Comparison of ENCODE assay signal across 20 cellular contexts in the genomic region with DNA sequence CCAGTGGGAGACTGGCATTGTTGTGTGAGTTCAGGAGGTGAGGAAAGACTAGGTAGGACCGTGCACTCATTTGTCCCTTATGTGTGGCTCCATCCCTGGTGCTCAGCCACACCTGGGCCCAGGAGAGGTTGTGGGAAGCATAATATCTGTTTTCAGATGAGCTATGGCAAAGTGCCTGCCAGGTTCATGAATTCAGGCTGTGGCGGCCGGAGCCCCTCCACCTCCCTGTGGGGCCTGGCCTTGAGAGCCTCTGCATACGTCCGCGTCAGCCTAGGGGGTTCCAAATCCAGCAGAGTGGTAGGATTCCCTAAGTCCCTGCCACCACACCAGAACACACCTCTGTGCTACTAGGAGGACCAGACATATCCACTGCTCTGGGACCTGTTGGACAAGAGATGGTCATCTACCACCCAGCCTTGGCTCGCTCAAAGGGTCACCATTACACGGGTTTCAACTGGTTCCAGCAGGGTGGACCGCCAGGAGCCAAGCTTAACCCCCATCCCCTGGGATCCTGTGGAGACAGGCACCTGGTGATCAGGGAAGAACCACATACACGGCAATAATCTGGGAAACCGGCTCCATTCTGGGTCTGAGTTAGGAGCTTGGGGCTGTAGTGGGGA. TPM values are rescaled to one million over a fixed set of nuclear protein-coding genes. Genes with fewer than 3 reads are reported as not detected.
DNase-seq lines count a peak whose midpoint lies in the region; ATAC-seq and TF ChIP-seq lines count a peak whose summit lies in the region.
"Had no signal": no experiment of that assay in that cellular context is flagged by ENCODE, and none has a peak within 500 bp of the region (broad histone marks: within the 10 kb centered on the region; RNA-seq: fewer than 3 reads in every experiment).

No MANE protein-coding gene starts in this region.

- H3K27ac ChIP-seq in PC-3 (ENCODE audit: low read length), result no peak overlapping the region
- H3K27ac ChIP-seq in hepatocyte, result no peak overlapping the region
- H3K27ac ChIP-seq in trophoblast cell (ENCODE audit: low read depth, low read length), result no peak overlapping the region
- H3K27ac ChIP-seq: stomach, uterus had no signal

- H4K12ac ChIP-seq in trophoblast cell (ENCODE audit: low read depth, low read length), result no peak overlapping the region

- no peak overlapping the region for H3K14ac ChIP-seq in trophoblast cell (ENCODE audit: low read length)

- H2BK5ac ChIP-seq in trophoblast cell (ENCODE audit: low read depth, low read length, poor library complexity), result no peak overlapping the region

- no peaks in the 10 kb centered on the region for H3K27me3 ChIP-seq in PC-3 (ENCODE audit: low read length)
- H3K27me3 ChIP-seq in hepatocyte, result no peaks in the 10 kb centered on the region
- peaks cover 12% of the 10 kb centered on the region for H3K27me3 ChIP-seq in trophoblast cell (ENCODE audit: insufficient read depth, low read length)
- H3K27me3 ChIP-seq: uterus had no signal

- H4K20me1 ChIP-seq in PC-3 (ENCODE audit: low read length) (no peaks in the 10 kb centered on the region), hepatocyte (ENCODE audit: insufficient read depth, poor library complexity, severe bottlenecking) (no peaks in the 10 kb centered on the region)

- H2AFZ ChIP-seq in PC-3 (ENCODE audit: low read length), result no peak overlapping the region
- H2AFZ ChIP-seq in hepatocyte, result no peak overlapping the region
- no peak overlapping the region for H2AFZ ChIP-seq in trophoblast cell (ENCODE audit: insufficient read depth, low read length, poor library complexity)

- no peaks in the 10 kb centered on the region for H3K27me3 Mint-ChIP-seq in activated CD4-positive, alpha-beta T cell treated with anti-CD3 and anti-CD28 coated beads, Interleukin-2, amount 10 ng/mL, durations not matched to agents 24 days and 14 days
- H3K27me3 Mint-ChIP-seq in osteocyte (ENCODE audit: unreplicated experiment), result no peaks in the 10 kb centered on the region

- peaks cover 25% of the 10 kb centered on the region for H3K4me1 Mint-ChIP-seq in activated CD4-positive, alpha-beta T cell treated with anti-CD3 and anti-CD28 coated beads, Interleukin-2, amount 10 ng/mL, durations not matched to agents 24 days and 14 days
- H3K4me1 Mint-ChIP-seq in osteocyte (ENCODE audit: unreplicated experiment), result peaks cover 10% of the 10 kb centered on the region

- BruUV-seq in PC-3 (replicated peaks; lab: Mats Ljungman, UMichigan), result TSS peak; percentile 26

- H3K4me3 ChIP-seq in PC-3 (ENCODE audit: low read length) (no peak overlapping the region), hepatocyte (no peak overlapping the region), trophoblast cell (ENCODE audit: low read depth, low read length) (no peak overlapping the region)
- H3K4me3 ChIP-seq: heart left ventricle, lung, uterus had no signal

- POLR2A ChIA-PET in PC-3 (lab: Charles Lee; ENCODE audit: unreplicated experiment), result no interaction called here

- H3K4ac ChIP-seq in trophoblast cell (ENCODE audit: low read depth, low read length), result no peak overlapping the region

- peaks cover 6% of the 10 kb centered on the region for H3K79me1 ChIP-seq in trophoblast cell (ENCODE audit: low read length)

- H2BK120ac ChIP-seq in trophoblast cell (ENCODE audit: insufficient read depth, low read length, poor library complexity), result no peak overlapping the region

- H3K79me2 ChIP-seq in PC-3 (ENCODE audit: low read length), result no peaks in the 10 kb centered on the region
- peaks cover 4% of the 10 kb centered on the region for H3K79me2 ChIP-seq in hepatocyte
- no peaks in the 10 kb centered on the region for H3K79me2 ChIP-seq in trophoblast cell (ENCODE audit: control insufficient read depth, insufficient read depth, low read length, poor library complexity)

- no peaks in the 10 kb centered on the region for H3F3A ChIP-seq in PC-3 (ENCODE audit: low read length, unreplicated experiment)

- WGBS in hepatocyte (ENCODE audit: low lambda C conversion rate, missing lambda C conversion rate), result 94% methylated on average over 11 of the region's 11 CpGs
- no CpG with 5 or more reads among the region's 11 CpGs for WGBS in trophoblast cell (ENCODE audit: extremely low coverage, insufficient coverage, insufficient read length)

- peak overlapping the region; percentile 57 for H3K4me3 Mint-ChIP-seq in activated CD4-positive, alpha-beta T cell treated with anti-CD3 and anti-CD28 coated beads, Interleukin-2, amount 10 ng/mL, durations not matched to agents 24 days and 14 days
- peak overlapping the region; percentile 63 for H3K4me3 Mint-ChIP-seq in osteocyte (ENCODE audit: unreplicated experiment)

- no peak overlapping the region for H4K8ac ChIP-seq in trophoblast cell (ENCODE audit: low read depth, low read length)

- H3K9ac ChIP-seq in PC-3 (ENCODE audit: low read length), result no peak overlapping the region
- H3K9ac ChIP-seq in trophoblast cell (ENCODE audit: low read length), result no peak overlapping the region

- ATAC-seq in PC-3, result no peak
- no peak for ATAC-seq in GM21723 (IDR thresholded peaks at IDR 0.05; ENCODE audit: unreplicated experiment)
- ATAC-seq: HCT116, heart left ventricle had no signal

- H3K36me3 ChIP-seq in PC-3 (ENCODE audit: low read depth, low read length) (no peaks in the 10 kb centered on the region; the same call in 1 of the 2 replicates), hepatocyte (replicated peaks; ENCODE audit: insufficient read depth, low read depth) (no peaks in the 10 kb centered on the region), trophoblast cell (ENCODE audit: control insufficient read depth in 1 of 2, insufficient read depth in 2 of 2, low read length in 2 of 2) (peaks cover 43 to 48% of the 10 kb centered on the region in 2 experiments)
- H3K36me3 ChIP-seq: uterus had no signal

- H4K91ac ChIP-seq in trophoblast cell (ENCODE audit: low read depth, low read length), result no peak overlapping the region

- no peak overlapping the region for H3K18ac ChIP-seq in trophoblast cell (ENCODE audit: low read length)

- no peak for DNase-seq in activated CD4-positive, alpha-beta T cell treated with anti-CD3 and anti-CD28 coated beads, Interleukin-2, amount 10 ng/mL, durations not matched to agents 24 days and 14 days
- DNase-seq in activated CD4-positive, alpha-beta T cell treated with anti-CD3 and anti-CD28 coated beads, Interleukin-2, amount 50 U/mL, for 1 hour, result no peak
- no peak for DNase-seq in PC-3
- DNase-seq in hepatocyte (ENCODE audit: low spot score), result no peak
- DNase-seq in osteocyte (ENCODE audit: extremely low spot score, unreplicated experiment), result no peak
- DNase-seq in cerebellar nuclear complex (lab: John Stamatoyannopoulos, UW), result no peak
- no peak for DNase-seq in trophoblast cell
- DNase-seq: activated CD4-positive, CD25-positive, alpha-beta regulatory T cell; activated CD8-positive, alpha-beta memory T cell treated with anti-CD3 and anti-CD28 coated beads, Interleukin-2, amount 50 U/mL, for 48 hours; C1 segment of cervical spinal cord; DMS79; effector CD8-positive, alpha-beta T cell; heart left ventricle; NCI-H187; NCI-H446 treated with DMSO at 0.1 percent for 48 hours; stomach; uterus had no signal

- no peaks in the 10 kb centered on the region for H3K9me3 Mint-ChIP-seq in activated CD4-positive, alpha-beta T cell treated with anti-CD3 and anti-CD28 coated beads, Interleukin-2, amount 10 ng/mL, durations not matched to agents 24 days and 14 days
- no peaks in the 10 kb centered on the region for H3K9me3 Mint-ChIP-seq in osteocyte (ENCODE audit: unreplicated experiment)

- H2AK5ac ChIP-seq in trophoblast cell (ENCODE audit: low read length), result no peak overlapping the region

- intact Hi-C loops in activated CD4-positive, alpha-beta T cell treated with anti-CD3 and anti-CD28 coated beads, Interleukin-2, amount 10 ng/mL, durations not matched to agents 24 days and 14 days (cut with micrococcal nuclease), result no loop called here
- intact Hi-C loops in PC-3 (cut with micrococcal nuclease), result no loop called here

- H3K4me2 ChIP-seq in PC-3 (ENCODE audit: low read length) (no peak overlapping the region), hepatocyte (peak overlapping the region; percentile 92), trophoblast cell (ENCODE audit: low read length) (no peak overlapping the region)

- H3K4me1 ChIP-seq in PC-3 (ENCODE audit: insufficient read depth, low read length) (no peaks in the 10 kb centered on the region), hepatocyte (ENCODE audit: insufficient read depth) (peaks cover 10% of the 10 kb centered on the region), trophoblast cell (ENCODE audit: control insufficient read depth in 1 of 2, insufficient read depth in 2 of 2, low read length in 2 of 2) (peaks cover 6 to 8% of the 10 kb centered on the region in 2 experiments)

- H3K9me3 ChIP-seq in PC-3 (ENCODE audit: low read length) (no peaks in the 10 kb centered on the region), hepatocyte (ENCODE audit: low read depth) (no peaks in the 10 kb centered on the region), trophoblast cell (ENCODE audit: insufficient read depth, low read depth, low read length) (peaks cover 9% of the 10 kb centered on the region)
- H3K9me3 ChIP-seq: heart left ventricle, stomach, uterus had no signal

- H3K27ac Mint-ChIP-seq in activated CD4-positive, alpha-beta T cell treated with anti-CD3 and anti-CD28 coated beads, Interleukin-2, amount 10 ng/mL, durations not matched to agents 24 days and 14 days, result no peak overlapping the region
- no peak overlapping the region for H3K27ac Mint-ChIP-seq in osteocyte (ENCODE audit: unreplicated experiment)

- H3K9me2 ChIP-seq in PC-3 (replicated peaks; ENCODE audit: low read length) (no peaks in the 10 kb centered on the region), hepatocyte (replicated peaks; ENCODE audit: insufficient read depth) (no peaks in the 10 kb centered on the region)

- CTCF ChIA-PET in PC-3 (lab: Charles Lee), result no interaction called here

- H2BK12ac ChIP-seq in trophoblast cell (ENCODE audit: low read length), result no peak overlapping the region

- H3K36me3 Mint-ChIP-seq in activated CD4-positive, alpha-beta T cell treated with anti-CD3 and anti-CD28 coated beads, Interleukin-2, amount 10 ng/mL, durations not matched to agents 24 days and 14 days (ENCODE audit: low read depth), result peaks cover 42% of the 10 kb centered on the region
- H3K36me3 Mint-ChIP-seq in osteocyte (ENCODE audit: unreplicated experiment), result peaks cover 26% of the 10 kb centered on the region

- H3K23ac ChIP-seq in trophoblast cell (ENCODE audit: low read length), result no peak overlapping the region

- TF ChIP-seq CTCF in PC-3 (conservative IDR thresholded peaks at IDR 0.05; ENCODE audit: low read depth, low read length) (no peak), hepatocyte (IDR thresholded peaks at IDR 0.05; ENCODE audit: poor library complexity) (no peak), osteocyte (IDR thresholded peaks at IDR 0.05) (no peak)

RNA-seq across cellular contexts. Expression of gene B3GNT9, which starts 2.0 kb away (rescaled TPM):
- 5.5 and 5.6 TPM in 2 replicates for total RNA-seq in activated CD4-positive, alpha-beta T cell treated with anti-CD3 and anti-CD28 coated beads, Interleukin-2, amount 10 ng/mL, durations not matched to agents 24 days and 14 days
- total RNA-seq in PC-3 (2014; rRNA removed) (2.3 and 2.8 TPM in 2 replicates), hepatocyte (33.3 and 34.5 TPM in 2 replicates), osteocyte (44.1 and 44.9 TPM in 2 replicates)
- 37.5 and 44.2 TPM in 2 replicates for polyA plus RNA-seq in hepatocyte
- 5.6 TPM in 2 replicates for polyA plus RNA-seq in trophoblast cell (2013)

RNA-seq across cellular contexts. Expression of gene TRADD, which starts 10.9 kb away (rescaled TPM):
- total RNA-seq in activated CD4-positive, alpha-beta T cell treated with anti-CD3 and anti-CD28 coated beads, Interleukin-2, amount 10 ng/mL, durations not matched to agents 24 days and 14 days, result 28.9 and 30.1 TPM in 2 replicates
- total RNA-seq in PC-3 (2014; rRNA removed) (19.4 and 26.6 TPM in 2 replicates), hepatocyte (18.5 and 21.9 TPM in 2 replicates), osteocyte (13.4 and 14.1 TPM in 2 replicates)
- 31.4 and 32.4 TPM in 2 replicates for polyA plus RNA-seq in hepatocyte
- 4.8 and 5.4 TPM in 2 replicates for polyA plus RNA-seq in trophoblast cell (2013)

RNA-seq across cellular contexts. Expression of gene FBXL8, which starts 11.0 kb away (rescaled TPM):
- total RNA-seq in activated CD4-positive, alpha-beta T cell treated with anti-CD3 and anti-CD28 coated beads, Interleukin-2, amount 10 ng/mL, durations not matched to agents 24 days and 14 days, result 25.1 and 30.0 TPM in 2 replicates
- total RNA-seq in PC-3 (2014; rRNA removed) (8.7 and 13.1 TPM in 2 replicates), hepatocyte (10.7 and 11.1 TPM in 2 replicates), osteocyte (12.8 and 15.5 TPM in 2 replicates)
- 15.9 and 19.8 TPM in 2 replicates for polyA plus RNA-seq in hepatocyte
- polyA plus RNA-seq in trophoblast cell (2013), result 3.0 and 3.5 TPM in 2 replicates

RNA-seq across cellular contexts. Expression of gene HSF4, which starts 15.8 kb away (rescaled TPM):
- total RNA-seq in activated CD4-positive, alpha-beta T cell treated with anti-CD3 and anti-CD28 coated beads, Interleukin-2, amount 10 ng/mL, durations not matched to agents 24 days and 14 days, result 48.5 and 54.0 TPM in 2 replicates
- total RNA-seq in PC-3 (2014; rRNA removed) (20.6 and 24.8 TPM in 2 replicates), hepatocyte (3.2 and 5.5 TPM in 2 replicates), osteocyte (19.6 and 22.3 TPM in 2 replicates)
- 8.5 and 15.7 TPM in 2 replicates for polyA plus RNA-seq in hepatocyte
- polyA plus RNA-seq in trophoblast cell (2013), result 4.6 and 5.1 TPM in 2 replicates

RNA-seq across cellular contexts. Expression of gene NOL3, which starts 21.6 kb away (rescaled TPM):
- 31.0 and 36.7 TPM in 2 replicates for total RNA-seq in activated CD4-positive, alpha-beta T cell treated with anti-CD3 and anti-CD28 coated beads, Interleukin-2, amount 10 ng/mL, durations not matched to agents 24 days and 14 days
- 64.5 and 91.6 TPM in 2 replicates for total RNA-seq in PC-3 (2014; rRNA removed)
- total RNA-seq in hepatocyte, result 8.1 and 9.3 TPM in 2 replicates
- polyA plus RNA-seq in hepatocyte, result 10.9 and 11.0 TPM in 2 replicates
- total RNA-seq in osteocyte, result 15.8 and 22.8 TPM in 2 replicates
- polyA plus RNA-seq in trophoblast cell (2013), result 4.9 and 5.2 TPM in 2 replicates
